ENCODE assay signal across 8 cellular contexts in the genomic region with DNA sequence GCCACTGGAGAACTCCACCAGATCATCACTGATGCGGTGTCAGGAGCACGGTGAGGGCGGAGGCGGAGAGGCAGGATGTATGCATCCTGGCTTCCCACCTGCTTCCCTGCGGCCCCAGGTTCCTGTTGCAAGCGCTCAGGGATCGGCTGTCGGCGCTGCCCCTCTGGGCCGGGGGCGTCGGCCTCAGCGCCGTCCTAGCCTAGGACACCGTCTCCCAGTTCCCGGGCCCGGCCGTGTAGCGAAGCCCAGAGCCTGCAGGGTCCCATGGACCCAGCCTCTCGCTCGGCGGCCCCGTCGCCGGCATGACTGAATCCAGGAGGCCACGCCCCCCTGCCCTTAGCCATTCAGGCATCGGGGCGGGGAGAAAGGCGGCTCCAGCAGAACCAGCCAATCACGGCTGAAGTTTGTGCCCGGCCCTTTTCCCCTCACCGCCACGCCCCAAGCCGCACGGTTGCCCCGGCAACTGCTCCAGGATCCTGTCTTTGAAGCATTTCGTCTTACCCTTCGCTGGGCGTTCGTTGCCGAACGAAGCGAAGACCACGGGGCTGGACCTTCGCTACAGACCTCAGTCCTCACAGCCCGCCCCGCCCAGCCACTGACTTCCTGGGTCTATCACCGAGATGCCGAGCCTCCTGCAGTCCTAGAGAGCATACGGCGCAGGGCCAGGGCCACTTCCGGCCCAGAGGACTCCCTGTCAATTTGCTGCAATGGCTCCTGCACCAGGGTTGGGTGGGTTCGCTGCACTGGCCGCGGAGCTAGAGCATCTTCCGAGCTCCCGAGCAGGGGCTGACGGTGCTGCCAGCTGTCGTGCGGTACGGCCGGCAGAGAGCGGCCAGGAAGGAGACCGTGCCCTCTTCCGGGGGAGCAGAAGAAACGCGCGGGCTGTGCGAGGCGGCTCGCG. TPM values are rescaled to one million over a fixed set of nuclear protein-coding genes. Genes with fewer than 3 reads are reported as not detected.
DNase-seq lines count a peak whose midpoint lies in the region; ATAC-seq and TF ChIP-seq lines count a peak whose summit lies in the region.

No MANE protein-coding gene starts in this region.

- POLR2A ChIA-PET in activated CD4-positive, alpha-beta memory T cell treated with anti-CD3 and anti-CD28 coated beads, Interleukin-2, amount 10 ng/mL, durations not matched to agents 7 days and 5 days (lab: Charles Lee) = interaction anchor here (0.7 to 6.6 kb wide), 13 partner anchors 11 to 103 kb away, joined by 3 to 100 read pairs (median 5); partner anchors contain the start of genes HCFC1R1, IL32, THOC6 and ZNF213

- H3K4me3 ChIP-seq in HL-60 (replicated peaks; ENCODE audit: insufficient read depth, low read length) (peak overlapping the region; percentile 84), ectodermal cell (ENCODE audit: insufficient read depth, low read depth, low read length) (peak overlapping the region; percentile 61)

- no peaks in the 10 kb centered on the region for H3K9me3 Mint-ChIP-seq in activated CD4-positive, alpha-beta memory T cell treated with anti-CD3 and anti-CD28 coated beads, Interleukin-2, amount 10 ng/mL, durations not matched to agents 7 days and 5 days

- no peak for TF ChIP-seq CTCF in HL-60 (IDR thresholded peaks at IDR 0.05; ENCODE audit: insufficient read depth, low read length)

- peaks cover 20% of the 10 kb centered on the region for H3K36me3 Mint-ChIP-seq in activated CD4-positive, alpha-beta memory T cell treated with anti-CD3 and anti-CD28 coated beads, Interleukin-2, amount 10 ng/mL, durations not matched to agents 7 days and 5 days (ENCODE audit: low read depth)

- no peaks in the 10 kb centered on the region for H3K27me3 Mint-ChIP-seq in activated CD4-positive, alpha-beta memory T cell treated with anti-CD3 and anti-CD28 coated beads, Interleukin-2, amount 10 ng/mL, durations not matched to agents 7 days and 5 days

- H3K4me1 Mint-ChIP-seq in activated CD4-positive, alpha-beta memory T cell treated with anti-CD3 and anti-CD28 coated beads, Interleukin-2, amount 10 ng/mL, durations not matched to agents 7 days and 5 days = peaks cover 48% of the 10 kb centered on the region

- H3K27me3 ChIP-seq in HL-60 (ENCODE audit: insufficient read depth, poor library complexity, severe bottlenecking) (no peaks in the 10 kb centered on the region), ectodermal cell (ENCODE audit: control insufficient read depth, insufficient read depth, low read length, poor library complexity, severe bottlenecking) (no peaks in the 10 kb centered on the region)

- H3K4me3 Mint-ChIP-seq in activated CD4-positive, alpha-beta memory T cell treated with anti-CD3 and anti-CD28 coated beads, Interleukin-2, amount 10 ng/mL, durations not matched to agents 7 days and 5 days = peak overlapping the region; percentile 88

- no peaks in the 10 kb centered on the region for H3K4me1 ChIP-seq in ectodermal cell (ENCODE audit: control insufficient read depth, insufficient read depth, low read length)

- DNase-seq in CMK (ENCODE audit: low read depth) (peak; percentile 87), HL-60 (ENCODE audit: low read depth in 1 of 2, low spot score in 1 of 2) (peak; percentile 82 to 97), NCI-H82 treated with DMSO at 0.1 percent for 48 hours (lab: John Stamatoyannopoulos, UW; ENCODE audit: unreplicated experiment) (peak; percentile 86), medulla oblongata (ENCODE audit: extremely low spot score) (peak; percentile 97)
- DNase-seq in activated CD4-positive, alpha-beta memory T cell treated with anti-CD3 and anti-CD28 coated beads, Interleukin-2, amount 10 ng/mL, durations not matched to agents 7 days and 5 days = peak; percentile 98
- DNase-seq in stimulated activated CD4-positive, alpha-beta T cell treated with anti-CD3 and anti-CD28 coated beads, TNF-alpha, amount 100 ng/mL, for 48 hours (ENCODE audit: low read depth in 3 of 3) = peak; percentile 90 to 99 (median 94)

- H3K27ac ChIP-seq in HL-60 (replicated peaks) = peak overlapping the region; percentile 70
- H3K27ac ChIP-seq in ectodermal cell (ENCODE audit: insufficient read depth, low read depth, low read length, poor library complexity, severe bottlenecking) = peak overlapping the region; percentile 77

- ATAC-seq in GM19455 (IDR thresholded peaks at IDR 0.05; ENCODE audit: unreplicated experiment) = peak; percentile 80

- H3K27ac Mint-ChIP-seq in activated CD4-positive, alpha-beta memory T cell treated with anti-CD3 and anti-CD28 coated beads, Interleukin-2, amount 10 ng/mL, durations not matched to agents 7 days and 5 days = peak overlapping the region; percentile 98

- no peaks in the 10 kb centered on the region for H3K36me3 ChIP-seq in ectodermal cell (ENCODE audit: control insufficient read depth, insufficient read depth, low read length)

- CTCF ChIA-PET in activated CD4-positive, alpha-beta memory T cell treated with anti-CD3 and anti-CD28 coated beads, Interleukin-2, amount 10 ng/mL, durations not matched to agents 7 days and 5 days (lab: Charles Lee) = interaction anchor here (0.8 to 11.8 kb wide), 5 partner anchors 11 to 93 kb away, joined by 3 to 254 read pairs (median 177); partner anchors contain the start of genes ZNF213 and ZSCAN10

- no peaks in the 10 kb centered on the region for H3K9me3 ChIP-seq in ectodermal cell (ENCODE audit: control insufficient read depth, low read length)

- WGBS in ectodermal cell, 2 experiments = 1% methylated on average over 72 of the region's 72 CpGs

RNA-seq across cellular contexts. Expression of gene ZNF213, which starts 10.6 kb away (rescaled TPM):
- 10 to 100 TPM; 10.5 to 11.6 TPM for total RNA-seq in activated CD4-positive, alpha-beta memory T cell treated with anti-CD3 and anti-CD28 coated beads, Interleukin-2, amount 10 ng/mL, durations not matched to agents 7 days and 5 days
- polyA plus RNA-seq in ectodermal cell (2013, experiment 1 of 4) = 9.6 TPM
- polyA plus RNA-seq in ectodermal cell (2013, experiment 2 of 4) = 8.5 TPM
- 8.9 TPM for polyA plus RNA-seq in ectodermal cell (2013, experiment 3 of 4)
- 9.2 TPM for polyA plus RNA-seq in ectodermal cell (2013, experiment 4 of 4)

RNA-seq across cellular contexts. Expression of gene ZNF205, which starts 11.8 kb away (rescaled TPM):
- not detected for total RNA-seq in activated CD4-positive, alpha-beta memory T cell treated with anti-CD3 and anti-CD28 coated beads, Interleukin-2, amount 10 ng/mL, durations not matched to agents 7 days and 5 days
- polyA plus RNA-seq in ectodermal cell (2013, experiment 1 of 4) = 19.7 TPM
- polyA plus RNA-seq in ectodermal cell (2013, experiment 2 of 4) = 19.5 TPM
- 16.9 TPM for polyA plus RNA-seq in ectodermal cell (2013, experiment 3 of 4)
- polyA plus RNA-seq in ectodermal cell (2013, experiment 4 of 4) = 17.8 TPM

RNA-seq across cellular contexts. Expression of gene ZSCAN10, which starts 25.1 kb away (rescaled TPM):
- under 1 TPM in 1 of 2 experiments, not detected in 1; 0.15 TPM for total RNA-seq in activated CD4-positive, alpha-beta memory T cell treated with anti-CD3 and anti-CD28 coated beads, Interleukin-2, amount 10 ng/mL, durations not matched to agents 7 days and 5 days
- polyA plus RNA-seq in ectodermal cell (2013, experiment 1 of 4) = 8.9 TPM
- 8.2 TPM for polyA plus RNA-seq in ectodermal cell (2013, experiment 2 of 4)
- polyA plus RNA-seq in ectodermal cell (2013, experiment 3 of 4) = 9.5 TPM
- polyA plus RNA-seq in ectodermal cell (2013, experiment 4 of 4) = 10.3 TPM

RNA-seq across cellular contexts. Expression of gene IL32, which starts 58.8 kb away (rescaled TPM):
- 1,000 to 10,000 TPM; 4,131 to 4,213 TPM for total RNA-seq in activated CD4-positive, alpha-beta memory T cell treated with anti-CD3 and anti-CD28 coated beads, Interleukin-2, amount 10 ng/mL, durations not matched to agents 7 days and 5 days
- 2.7 TPM for polyA plus RNA-seq in ectodermal cell (2013, experiment 1 of 4)
- 2.3 TPM for polyA plus RNA-seq in ectodermal cell (2013, experiment 2 of 4)
- 2.5 TPM for polyA plus RNA-seq in ectodermal cell (2013, experiment 3 of 4)
- polyA plus RNA-seq in ectodermal cell (2013, experiment 4 of 4) = 2.8 TPM

Comparison
In these comparisons a context has a peak if more than half of its experiments do, and no peak if none do; other contexts are left out.
1. Peak in every context shown above with its lines: DNase-seq, ATAC-seq, H3K4me3 ChIP-seq and H3K27ac ChIP-seq.